16 cellular contexts compared by ENCODE assay signal in genomic region chr6:154520280-154520679, GRCh38. TPM values are rescaled to one million over a fixed set of nuclear protein-coding genes. Genes with fewer than 3 reads are reported as not detected.
A peak's percentile ranks its signal among the peaks of the same experiment; 100 is the strongest.
DNase-seq lines count a peak whose midpoint lies in the region; ATAC-seq and TF ChIP-seq lines count a peak whose summit lies in the region.
"Had no signal": no experiment of that assay in that cellular context is flagged by ENCODE, and none has a peak within 500 bp of the region (broad histone marks: within the 10 kb centered on the region; RNA-seq: fewer than 3 reads in every experiment).

No MANE protein-coding gene starts in this region.

- ATAC-seq in GM18858 (IDR thresholded peaks at IDR 0.05; ENCODE audit: unreplicated experiment) (no peak), gastroesophageal sphincter (no peak)
- ATAC-seq: HCT116 had no signal

- CTCF ChIA-PET in Caco-2 (lab: Charles Lee) = no interaction called here

- peak overlapping the region; percentile 23 for H3K4me2 ChIP-seq in neural progenitor cell

- BruUV-seq in Caco-2 (replicated peaks; lab: Mats Ljungman, UMichigan) = no TSS peak

- H3K9me3 Mint-ChIP-seq in Caco-2 (ENCODE audit: unreplicated experiment) = no peaks in the 10 kb centered on the region
- no peaks in the 10 kb centered on the region for H3K9me3 Mint-ChIP-seq in neural progenitor cell
- H3K9me3 Mint-ChIP-seq in endothelial cell (ENCODE audit: unreplicated experiment) = no peaks in the 10 kb centered on the region
- H3K9me3 Mint-ChIP-seq: CD4-positive, alpha-beta memory T cell had no signal

- H3K4me3 Mint-ChIP-seq in Caco-2 (ENCODE audit: unreplicated experiment) = peak overlapping the region; percentile 22
- H3K4me3 Mint-ChIP-seq in neural progenitor cell = no peak overlapping the region
- H3K4me3 Mint-ChIP-seq in endothelial cell (ENCODE audit: unreplicated experiment) = no peak overlapping the region
- H3K4me3 Mint-ChIP-seq: CD4-positive, alpha-beta memory T cell had no signal

- POLR2A ChIA-PET in Caco-2 (lab: Charles Lee) = interaction anchor here (1.0 kb wide), 1 partner anchor 11 kb away, joined by 4 read pairs; no protein-coding TSS in a partner anchor

- in situ Hi-C loops in SK-MEL-5 (cut with HindIII; ENCODE audit: low pct_unique_long_range_greater_than_20kb, low sequenced_read_pairs) = no loop called here

- H3K36me3 Mint-ChIP-seq in Caco-2 (ENCODE audit: insufficient read depth, unreplicated experiment) (peaks cover 7% of the 10 kb centered on the region), neural progenitor cell (no peaks in the 10 kb centered on the region), endothelial cell (ENCODE audit: low read depth, unreplicated experiment) (no peaks in the 10 kb centered on the region)
- H3K36me3 Mint-ChIP-seq: CD4-positive, alpha-beta memory T cell had no signal

- DNase-seq in Caco-2 = peak; percentile 28 to 42
- peak; percentile 12 for DNase-seq in SK-MEL-5 (ENCODE audit: low read depth, low spot score)
- peak; percentile 61 to 80 for DNase-seq in erythroblast (lab: John Stamatoyannopoulos, UW)
- no peak for DNase-seq in neural progenitor cell (ENCODE audit: low spot score)
- DNase-seq in endothelial cell (ENCODE audit: low spot score) = no peak
- DNase-seq in NCI-H2081 treated with DMSO at 0.1 percent for 48 hours (lab: John Stamatoyannopoulos, UW) = no peak
- DNase-seq: BE2C; CD4-positive, alpha-beta memory T cell; COR-L47; GF-D8; GM23248 had no signal

- H2AFZ ChIP-seq in neural progenitor cell (replicated peaks) = no peak overlapping the region
- H2AFZ ChIP-seq: GM23248 had no signal

- H3K36me3 ChIP-seq in Caco-2 (ENCODE audit: control insufficient read depth, insufficient read depth, low read length) = no peaks in the 10 kb centered on the region
- H3K36me3 ChIP-seq in neural progenitor cell = no peaks in the 10 kb centered on the region
- no peaks in the 10 kb centered on the region for H3K36me3 ChIP-seq in gastroesophageal sphincter
- H3K36me3 ChIP-seq: BE2C had no signal

- H3K9me3 ChIP-seq in Caco-2 (no peaks in the 10 kb centered on the region), neural progenitor cell (ENCODE audit: low read depth) (no peaks in the 10 kb centered on the region), gastroesophageal sphincter (no peaks in the 10 kb centered on the region)
- H3K9me3 ChIP-seq: BE2C had no signal

- TF ChIP-seq POLR2A in erythroblast (IDR thresholded peaks at IDR 0.05; ENCODE audit: low read length) (no peak), gastroesophageal sphincter (IDR thresholded peaks at IDR 0.05) (no peak)

- H3K4me3 ChIP-seq in Caco-2 (ENCODE audit: low read depth, low read length) (no peak overlapping the region), neural progenitor cell (no peak overlapping the region), gastroesophageal sphincter (no peak overlapping the region)
- H3K4me3 ChIP-seq: GM23248 had no signal

- no peaks in the 10 kb centered on the region for H3K27me3 ChIP-seq in Caco-2 (replicated peaks; ENCODE audit: control insufficient read depth, insufficient read depth, low read length)
- no peaks in the 10 kb centered on the region for H3K27me3 ChIP-seq in neural progenitor cell
- no peaks in the 10 kb centered on the region for H3K27me3 ChIP-seq in gastroesophageal sphincter
- H3K27me3 ChIP-seq: BE2C had no signal

- no peaks in the 10 kb centered on the region for H3K79me2 ChIP-seq in neural progenitor cell (ENCODE audit: low read depth)

- H3K4me1 ChIP-seq in Caco-2 = peaks cover 26% of the 10 kb centered on the region
- H3K4me1 ChIP-seq in neural progenitor cell = peaks cover 15% of the 10 kb centered on the region
- no peaks in the 10 kb centered on the region for H3K4me1 ChIP-seq in gastroesophageal sphincter
- H3K4me1 ChIP-seq: BE2C had no signal

- 55 to 74% methylated on average over 3 to 5 of the region's 5 CpGs for WGBS in gastroesophageal sphincter (ENCODE audit: low coverage in 1 of 2), 2 donors

- H4K20me1 ChIP-seq in neural progenitor cell (ENCODE audit: low read depth) = no peaks in the 10 kb centered on the region

- peaks cover 16% of the 10 kb centered on the region for H3F3A ChIP-seq in neural progenitor cell (ENCODE audit: low read depth)

- H3K27ac Mint-ChIP-seq in Caco-2 (ENCODE audit: unreplicated experiment) (peak overlapping the region; percentile 72), neural progenitor cell (no peak overlapping the region), endothelial cell (ENCODE audit: unreplicated experiment) (no peak overlapping the region)
- H3K27ac Mint-ChIP-seq: CD4-positive, alpha-beta memory T cell had no signal

- H3K4me1 Mint-ChIP-seq in Caco-2 (ENCODE audit: low read depth, unreplicated experiment) (peaks cover 15% of the 10 kb centered on the region), neural progenitor cell (peaks cover 10% of the 10 kb centered on the region), endothelial cell (ENCODE audit: unreplicated experiment) (peaks cover 8% of the 10 kb centered on the region)
- H3K4me1 Mint-ChIP-seq: CD4-positive, alpha-beta memory T cell had no signal

- H3K27ac ChIP-seq in neural progenitor cell (no peak overlapping the region), gastroesophageal sphincter (no peak overlapping the region)
- H3K27ac ChIP-seq: C4-2B, GM23248, HL-60 had no signal

- TF ChIP-seq CTCF in Caco-2 (IDR thresholded peaks at IDR 0.05; ENCODE audit: insufficient read depth in 1 of 2, low read depth in 1 of 2, low read length in 1 of 2, severe bottlenecking in 1 of 2, unreplicated experiment in 1 of 2) (no peak), neural progenitor cell (IDR thresholded peaks at IDR 0.05) (no peak), endothelial cell (IDR thresholded peaks at IDR 0.05; ENCODE audit: unreplicated experiment) (no peak), gastroesophageal sphincter (IDR thresholded peaks at IDR 0.05) (no peak)

- no peak for TF ChIP-seq EP300 in gastroesophageal sphincter (IDR thresholded peaks at IDR 0.05)

- H3K27me3 Mint-ChIP-seq in Caco-2 (ENCODE audit: insufficient read depth, unreplicated experiment) (no peaks in the 10 kb centered on the region), neural progenitor cell (ENCODE audit: insufficient read depth, low read depth) (no peaks in the 10 kb centered on the region), endothelial cell (ENCODE audit: unreplicated experiment) (no peaks in the 10 kb centered on the region)

- intact Hi-C loops in Caco-2 (cut with micrococcal nuclease; ENCODE audit: unreplicated experiment) = loop anchor here (1.0 kb wide), 1 partner anchor 10 kb away; the partner anchor contains the start of gene CNKSR3

- no peak overlapping the region for H3K9ac ChIP-seq in neural progenitor cell
- H3K9ac ChIP-seq: GM23248 had no signal

RNA-seq across cellular contexts. Expression of gene CNKSR3, which starts 9.8 kb away (rescaled TPM):
- 31.8 and 33.1 TPM in 2 replicates for total RNA-seq in Caco-2 (2022)
- 6.7 and 8.3 TPM in 2 replicates for total RNA-seq in SK-MEL-5 (2014; rRNA removed; shearing (Covaris generic))
- polyA plus RNA-seq in SK-MEL-5 (2015; cell fraction: cytosol; rRNA removed) = 4.4 and 7.4 TPM in 2 replicates
- polyA plus RNA-seq in SK-MEL-5 (2015; cell fraction: nucleus; rRNA removed) = 2.2 and 3.3 TPM in 2 replicates
- 8.8 and 9.9 TPM in 2 replicates for total RNA-seq in neural progenitor cell (ENCODE audit: low replicate concordance)
- total RNA-seq in endothelial cell (ENCODE audit: unreplicated experiment) = 9.7 TPM
- 10 to 100 TPM; 12.9 to 28.9 (median 16.0) TPM for total RNA-seq in gastroesophageal sphincter
- total RNA-seq: CD4-positive, alpha-beta memory T cell had no signal
- polyA plus RNA-seq: CD4-positive, alpha-beta memory T cell had no signal

Comparison
In these comparisons a context has a peak if more than half of its experiments do, and no peak if none do; other contexts are left out.
1. DNase-seq: peak in Caco-2 (2 of 2), SK-MEL-5 (single experiment) and erythroblast (2 of 2); none in neural progenitor cell (single experiment), endothelial cell (single experiment) and NCI-H2081 treated with DMSO at 0.1 percent for 48 hours (single experiment).